8 cellular contexts compared by ENCODE assay signal in genomic region chr2:233165895-233166661, GRCh38.
DNase-seq lines count a peak whose midpoint lies in the region; ATAC-seq and TF ChIP-seq lines count a peak whose summit lies in the region.

No MANE protein-coding gene starts in this region.

- H3K79me1 ChIP-seq in mesenchymal stem cell (replicated peaks; ENCODE audit: low read length, poor library complexity, severe bottlenecking), result no peaks in the 10 kb centered on the region

- DNase-seq in CD4-positive, alpha-beta T cell, result peak in 4 of 10 experiments; percentile 7 to 16 (median 10)
- DNase-seq in NCI-H226 (peak; percentile 96), MCF 10A (ENCODE audit: unreplicated experiment) (peak; percentile 86), mesenchymal stem cell (no peak), occipital lobe (lab: John Stamatoyannopoulos, UW) (no peak), NCI-H2227 (lab: John Stamatoyannopoulos, UW; ENCODE audit: unreplicated experiment) (no peak)

- BruUV-seq in MCF 10A (replicated peaks; lab: Mats Ljungman, UMichigan), result no TSS peak

- 74% methylated on average over 18 of the region's 19 CpGs for WGBS in mesenchymal stem cell

- peak overlapping the region; percentile 4 for H3K4me2 ChIP-seq in mesenchymal stem cell (ENCODE audit: low read length, poor library complexity, severe bottlenecking)

- H3K27me3 ChIP-seq in CD4-positive, alpha-beta T cell (ENCODE audit: control insufficient read depth, insufficient read depth, low read length), result no peaks in the 10 kb centered on the region
- H3K27me3 ChIP-seq in mesenchymal stem cell (ENCODE audit: control insufficient read depth in 1 of 2, insufficient read depth in 1 of 2, low read length in 2 of 2), result peaks cover 0 to 52% of the 10 kb centered on the region in 2 experiments

- H3K36me3 Mint-ChIP-seq in CD4-positive, alpha-beta T cell (ENCODE audit: low read depth), result peaks cover 51% of the 10 kb centered on the region
- peaks cover 58% of the 10 kb centered on the region for H3K36me3 Mint-ChIP-seq in MCF 10A (ENCODE audit: insufficient read depth, unreplicated experiment)

- H4K8ac ChIP-seq in mesenchymal stem cell (ENCODE audit: low read length), result no peak overlapping the region

- H3K27me3 Mint-ChIP-seq in CD4-positive, alpha-beta T cell, result no peaks in the 10 kb centered on the region
- H3K27me3 Mint-ChIP-seq in MCF 10A (ENCODE audit: insufficient read depth, unreplicated experiment), result no peaks in the 10 kb centered on the region

- no peak overlapping the region for H2AK5ac ChIP-seq in mesenchymal stem cell (ENCODE audit: low read length, severe bottlenecking)

- no peak overlapping the region for H2BK120ac ChIP-seq in mesenchymal stem cell (ENCODE audit: low read depth, low read length)

- no peak overlapping the region for H3K4me3 ChIP-seq in mesenchymal stem cell (ENCODE audit: insufficient read depth in 1 of 2, low read depth in 1 of 2, low read length in 2 of 2)

- intact Hi-C loops in CD4-positive, alpha-beta T cell (cut with DNase I, micrococcal nuclease), result no loop called here
- intact Hi-C loops in MCF 10A (cut with micrococcal nuclease), result no loop called here

- H3K14ac ChIP-seq in mesenchymal stem cell (ENCODE audit: low read length in 2 of 2), result no peak overlapping the region

- TF ChIP-seq CTCF in CD4-positive, alpha-beta T cell (IDR thresholded peaks at IDR 0.05), result no peak
- no peak for TF ChIP-seq CTCF in MCF 10A (IDR thresholded peaks at IDR 0.05; ENCODE audit: unreplicated experiment)

- H3K27ac ChIP-seq in CD4-positive, alpha-beta T cell (ENCODE audit: low read depth, low read length), result no peak overlapping the region
- H3K27ac ChIP-seq in mesenchymal stem cell (ENCODE audit: low read length, poor library complexity, severe bottlenecking), result no peak overlapping the region

- POLR2A ChIA-PET in CD4-positive, alpha-beta T cell (lab: Charles Lee), result interaction anchor here (1.1 kb wide), 1 partner anchor 86 kb away, joined by 3 read pairs; the partner anchor contains the start of gene ATG16L1
- POLR2A ChIA-PET in MCF 10A (lab: Yijun Ruan, JAX), result interaction anchor here (0.6 to 1.0 kb wide), 3 partner anchors 12 to 65 kb away, joined by 3 read pairs; no protein-coding TSS in a partner anchor

- no peak overlapping the region for H3K4ac ChIP-seq in mesenchymal stem cell (ENCODE audit: low read depth in 1 of 2, low read length in 2 of 2)

- no peaks in the 10 kb centered on the region for H3K9me3 ChIP-seq in CD4-positive, alpha-beta T cell (ENCODE audit: control insufficient read depth, low read length)
- no peaks in the 10 kb centered on the region for H3K9me3 ChIP-seq in mesenchymal stem cell (ENCODE audit: control insufficient read depth, low read length)

- H2AFZ ChIP-seq in mesenchymal stem cell (ENCODE audit: low read depth, low read length), result no peak overlapping the region

- H3K23ac ChIP-seq in mesenchymal stem cell (ENCODE audit: low read length in 2 of 2), result no peak overlapping the region

- H3K27ac Mint-ChIP-seq in CD4-positive, alpha-beta T cell, result no peak overlapping the region
- H3K27ac Mint-ChIP-seq in MCF 10A (ENCODE audit: low read depth, unreplicated experiment), result no peak overlapping the region

- H2BK15ac ChIP-seq in mesenchymal stem cell (ENCODE audit: low read depth, poor library complexity, severe bottlenecking), result no peak overlapping the region

- no peak overlapping the region for H2BK12ac ChIP-seq in mesenchymal stem cell (ENCODE audit: low read length in 2 of 2)

- CTCF ChIA-PET in CD4-positive, alpha-beta T cell (lab: Charles Lee), result no interaction called here
- CTCF ChIA-PET in MCF 10A (lab: Yijun Ruan, JAX), result interaction anchor here (0.7 to 1.3 kb wide), 2 partner anchors 84 to 275 kb away, joined by 3 to 5 read pairs; no protein-coding TSS in a partner anchor

- H3K36me3 ChIP-seq in mesenchymal stem cell (ENCODE audit: control insufficient read depth in 1 of 2, insufficient read depth in 2 of 2, low read depth in 1 of 2, low read length in 2 of 2), result no peaks in the 10 kb centered on the region

- no peak overlapping the region for H4K91ac ChIP-seq in mesenchymal stem cell (ENCODE audit: low read length)

- H3K4me1 ChIP-seq in mesenchymal stem cell (ENCODE audit: control insufficient read depth, insufficient read depth, low read depth, low read length), result peaks cover 6% of the 10 kb centered on the region

- no peak overlapping the region for H3K4me3 Mint-ChIP-seq in CD4-positive, alpha-beta T cell
- H3K4me3 Mint-ChIP-seq in MCF 10A (ENCODE audit: unreplicated experiment), result peak overlapping the region; percentile 35

- H3K4me1 Mint-ChIP-seq in CD4-positive, alpha-beta T cell (ENCODE audit: low read depth), result no peaks in the 10 kb centered on the region
- H3K4me1 Mint-ChIP-seq in MCF 10A (ENCODE audit: insufficient read depth, unreplicated experiment), result no peaks in the 10 kb centered on the region

- H3K18ac ChIP-seq in mesenchymal stem cell (ENCODE audit: low read depth in 1 of 2, low read length in 2 of 2), result no peak overlapping the region

- no peaks in the 10 kb centered on the region for H3K9me3 Mint-ChIP-seq in CD4-positive, alpha-beta T cell
- H3K9me3 Mint-ChIP-seq in MCF 10A (ENCODE audit: unreplicated experiment), result no peaks in the 10 kb centered on the region

- H3K9ac ChIP-seq in mesenchymal stem cell (ENCODE audit: low read length), result no peak overlapping the region

- peak; percentile 41 for ATAC-seq in CD4-positive, alpha-beta T cell (ENCODE audit: poor library complexity)
- no peak for ATAC-seq in HG02852 (IDR thresholded peaks at IDR 0.05; ENCODE audit: unreplicated experiment)
- ATAC-seq in HG02938 (IDR thresholded peaks at IDR 0.05; ENCODE audit: unreplicated experiment), result no peak

- H2BK5ac ChIP-seq in mesenchymal stem cell (ENCODE audit: low read depth, low read length, poor library complexity, severe bottlenecking), result no peak overlapping the region

Comparison
In these comparisons a context has a peak if more than half of its experiments do, and no peak if none do; other contexts are left out.
1. DNase-seq: peak in NCI-H226 (single experiment) and MCF 10A (single experiment); none in mesenchymal stem cell (single experiment), occipital lobe (single experiment) and NCI-H2227 (single experiment).